In the genomic region with DNA sequence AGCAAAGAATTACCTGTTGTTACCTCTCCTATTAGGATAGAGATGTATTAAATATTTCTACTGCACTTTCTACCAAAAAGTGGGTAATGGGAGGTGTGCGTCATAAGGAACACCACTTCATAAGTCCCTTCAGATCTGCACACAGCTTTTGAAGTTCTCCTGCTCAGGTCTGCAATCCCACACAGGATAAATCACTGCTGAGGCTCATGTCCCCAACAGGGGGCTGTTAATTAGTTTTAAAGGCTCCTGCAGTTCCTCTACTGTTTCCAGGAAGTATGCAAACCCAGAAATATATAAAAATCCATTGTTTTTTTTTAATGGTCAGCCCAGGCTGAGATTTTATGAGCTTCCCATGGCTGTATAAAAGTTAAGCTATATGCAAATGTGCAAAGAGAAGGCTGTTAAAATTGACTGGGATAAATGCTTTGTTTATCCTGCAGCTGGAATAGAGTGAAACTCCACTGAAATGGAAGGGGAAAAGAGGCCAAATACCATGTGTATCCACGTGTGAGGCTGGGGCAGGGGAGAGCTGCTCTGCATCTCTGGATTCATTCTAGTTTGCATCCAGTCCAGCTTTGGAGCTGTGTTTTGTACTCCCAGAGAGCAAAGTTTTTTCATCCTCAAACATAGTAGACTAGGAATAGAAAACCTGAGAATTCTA, we compare ENCODE assay signal across 35 cellular contexts.
"Had no signal": no experiment of that assay in that cellular context is flagged by ENCODE, and none has a peak within 500 bp of the region (broad histone marks: within the 10 kb centered on the region; RNA-seq: fewer than 3 reads in every experiment).

No MANE protein-coding gene starts in this region.

- H3K27me3 ChIP-seq: adrenal gland, body of pancreas, breast epithelium, MG63, Peyer's patch, SJSA1 had no signal

- H3K9me3 Mint-ChIP-seq: activated CD4-positive, alpha-beta T cell treated with anti-CD3 and anti-CD28 coated beads, Interleukin-2, amount 10 ng/mL, durations not matched to agents 24 days and 14 days; activated T-helper 17 cell treated with anti-CD3 and anti-CD28 coated beads, Interleukin-2, amount 50 U/mL, for 72 hours had no signal

- H3K27me3 Mint-ChIP-seq: activated CD4-positive, alpha-beta T cell treated with anti-CD3 and anti-CD28 coated beads, Interleukin-2, amount 10 ng/mL, durations not matched to agents 24 days and 14 days; activated CD8-positive, alpha-beta T cell treated with anti-CD3 and anti-CD28 coated beads for 36 hours; activated T-helper 17 cell treated with anti-CD3 and anti-CD28 coated beads, Interleukin-2, amount 50 U/mL, for 72 hours had no signal

- H3K4me1 Mint-ChIP-seq: activated CD4-positive, alpha-beta T cell treated with anti-CD3 and anti-CD28 coated beads, Interleukin-2, amount 10 ng/mL, durations not matched to agents 24 days and 14 days; activated T-helper 17 cell treated with anti-CD3 and anti-CD28 coated beads, Interleukin-2, amount 50 U/mL, for 72 hours had no signal

- ATAC-seq: activated CD8-positive, alpha-beta T cell treated with anti-CD3 and anti-CD28 coated beads for 36 hours; activated T-cell treated with anti-CD3 and anti-CD28 coated beads, Interleukin-2, amount 50 U/mL, for 72 hours; activated T-helper 17 cell treated with anti-CD3 and anti-CD28 coated beads, Interleukin-2, amount 50 U/mL, for 72 hours; body of pancreas; PC-3 had no signal

- H3K27ac ChIP-seq: adrenal gland, body of pancreas, breast epithelium, Peyer's patch, SJSA1, VCaP had no signal

- H3K4me3 ChIP-seq: adrenal gland, body of pancreas, breast epithelium, MG63, Peyer's patch, SJSA1 had no signal

- H3K9ac ChIP-seq: SK-N-SH had no signal

- H3K36me3 ChIP-seq: adrenal gland, breast epithelium, MG63, Peyer's patch, SJSA1 had no signal

- H3K4me2 ChIP-seq: SK-N-SH had no signal

- DNase-seq: activated CD4-positive, alpha-beta T cell treated with anti-CD3 and anti-CD28 coated beads, Interleukin-2, amount 10 ng/mL, durations not matched to agents 24 days and 14 days; activated CD4-positive, alpha-beta T cell treated with anti-CD3 and anti-CD28 coated beads, Interleukin-2, amount 50 U/mL, for 4 hours; activated CD4-positive, CD25-positive, alpha-beta regulatory T cell; activated CD8-positive, alpha-beta T cell treated with anti-CD3 and anti-CD28 coated beads for 36 hours; activated effector memory CD4-positive, alpha-beta T cell treated with anti-CD3 and anti-CD28 coated beads, Interleukin-2, amount 50 U/mL, for 16 hours; activated naive CD4-positive, alpha-beta T cell; activated naive CD4-positive, alpha-beta T cell treated with anti-CD3 and anti-CD28 coated beads, Interleukin-2, amount 50 U/mL, for 16 hours; activated T-cell treated with anti-CD3 and anti-CD28 coated beads, Interleukin-2, amount 50 U/mL, for 1 hour; activated T-cell treated with anti-CD3 and anti-CD28 coated beads, Interleukin-2, amount 50 U/mL, for 72 hours; adrenal gland; body of pancreas; Kasumi-1; KG1; MG63; NCI-H1048; NCI-H1105 treated with DMSO at 0.1 percent for 48 hours; NCI-H1436; NCI-H1694; NCI-H1930; NCI-H2081 treated with DMSO at 0.1 percent for 48 hours; NCI-H345; NCI-H510A; NCI-H748 treated with DMSO at 0.1 percent for 48 hours; NK-92 treated with Interleukin-12 subunit alpha and Interleukin-12 subunit beta, amount 100 ng/mL, for 24 hours; PC-3; Peyer's patch; RPMI8226; SHP77 treated with DMSO at 0.1 percent for 48 hours; SK-N-SH; T-helper 9 cell had no signal

- H3K27ac Mint-ChIP-seq: activated CD4-positive, alpha-beta T cell treated with anti-CD3 and anti-CD28 coated beads, Interleukin-2, amount 10 ng/mL, durations not matched to agents 24 days and 14 days; activated CD8-positive, alpha-beta T cell treated with anti-CD3 and anti-CD28 coated beads for 36 hours; activated T-cell treated with anti-CD3 and anti-CD28 coated beads, Interleukin-2, amount 50 U/mL, for 72 hours; activated T-helper 17 cell treated with anti-CD3 and anti-CD28 coated beads, Interleukin-2, amount 50 U/mL, for 72 hours; T-helper 1 cell treated with Interleukin-12 subunit alpha and Interleukin-12 subunit beta and Interleukin-4 antibody, amounts not matched to agents 30 μg/mL and 1 μg/mL, for 36 hours had no signal

- H3K4me1 ChIP-seq: adrenal gland, body of pancreas, breast epithelium, Peyer's patch, SJSA1 had no signal

- H3K9me3 ChIP-seq: adrenal gland, body of pancreas, breast epithelium, MG63, Peyer's patch, SJSA1 had no signal

- H3K4me3 Mint-ChIP-seq: activated CD4-positive, alpha-beta T cell treated with anti-CD3 and anti-CD28 coated beads, Interleukin-2, amount 10 ng/mL, durations not matched to agents 24 days and 14 days; activated CD8-positive, alpha-beta T cell treated with anti-CD3 and anti-CD28 coated beads for 36 hours; activated T-cell treated with anti-CD3 and anti-CD28 coated beads, Interleukin-2, amount 50 U/mL, for 72 hours; activated T-helper 17 cell treated with anti-CD3 and anti-CD28 coated beads, Interleukin-2, amount 50 U/mL, for 72 hours; T-helper 1 cell treated with Interleukin-12 subunit alpha and Interleukin-12 subunit beta and Interleukin-4 antibody, amounts not matched to agents 30 μg/mL and 1 μg/mL, for 36 hours had no signal
